In genomic region chr14:51939211-51939705, GRCh38 we compare ENCODE assay signal across 20 cellular contexts. TPM values are rescaled to one million over a fixed set of nuclear protein-coding genes. Genes with fewer than 3 reads are reported as not detected.
DNase-seq lines count a peak whose midpoint lies in the region; ATAC-seq lines count a peak whose summit lies in the region.
"Had no signal": no experiment of that assay in that cellular context is flagged by ENCODE, and none has a peak within 500 bp of the region (broad histone marks: within the 10 kb centered on the region; RNA-seq: fewer than 3 reads in every experiment).

No MANE protein-coding gene starts in this region.

- no peak for ATAC-seq in activated CD4-positive, alpha-beta T cell treated with anti-CD3 and anti-CD28 coated beads for 36 hours
- ATAC-seq in stimulated activated effector memory CD8-positive, alpha-beta T cell treated with anti-CD3 and anti-CD28 coated beads, Interleukin-12 subunit alpha, Interleukin-12 subunit beta, amount 100 ng/mL, for 72 hours = no peak
- no peak for ATAC-seq in GM19328 (IDR thresholded peaks at IDR 0.05; ENCODE audit: unreplicated experiment)
- ATAC-seq: left ventricle myocardium superior, Panc1, sciatic nerve had no signal

- H3K4me3 Mint-ChIP-seq in activated CD4-positive, alpha-beta T cell treated with anti-CD3 and anti-CD28 coated beads for 36 hours = no peak overlapping the region
- no peak overlapping the region for H3K4me3 Mint-ChIP-seq in activated CD4-positive, alpha-beta memory T cell treated with anti-CD3 and anti-CD28 coated beads, Interleukin-2, amount 10 ng/mL, durations not matched to agents 7 days and 5 days
- H3K4me3 Mint-ChIP-seq in stimulated activated effector memory CD8-positive, alpha-beta T cell treated with anti-CD3 and anti-CD28 coated beads, Interleukin-12 subunit alpha, Interleukin-12 subunit beta, amount 100 ng/mL, for 72 hours = peak overlapping the region; percentile 12

- no peaks in the 10 kb centered on the region for H3K27me3 Mint-ChIP-seq in activated CD4-positive, alpha-beta T cell treated with anti-CD3 and anti-CD28 coated beads for 36 hours
- no peaks in the 10 kb centered on the region for H3K27me3 Mint-ChIP-seq in activated CD4-positive, alpha-beta memory T cell treated with anti-CD3 and anti-CD28 coated beads, Interleukin-2, amount 10 ng/mL, durations not matched to agents 7 days and 5 days

- H3K4me1 Mint-ChIP-seq in activated CD4-positive, alpha-beta T cell treated with anti-CD3 and anti-CD28 coated beads for 36 hours = peaks cover 46% of the 10 kb centered on the region
- H3K4me1 Mint-ChIP-seq in activated CD4-positive, alpha-beta memory T cell treated with anti-CD3 and anti-CD28 coated beads, Interleukin-2, amount 10 ng/mL, durations not matched to agents 7 days and 5 days = peaks cover 28% of the 10 kb centered on the region
- peaks cover 58% of the 10 kb centered on the region for H3K4me1 Mint-ChIP-seq in stimulated activated effector memory CD8-positive, alpha-beta T cell treated with anti-CD3 and anti-CD28 coated beads, Interleukin-12 subunit alpha, Interleukin-12 subunit beta, amount 100 ng/mL, for 72 hours

- H3K36me3 Mint-ChIP-seq in activated CD4-positive, alpha-beta T cell treated with anti-CD3 and anti-CD28 coated beads for 36 hours (ENCODE audit: low read depth) = peaks cover 45% of the 10 kb centered on the region
- H3K36me3 Mint-ChIP-seq in activated CD4-positive, alpha-beta memory T cell treated with anti-CD3 and anti-CD28 coated beads, Interleukin-2, amount 10 ng/mL, durations not matched to agents 7 days and 5 days (ENCODE audit: low read depth) = peaks cover 69% of the 10 kb centered on the region
- peaks cover 30% of the 10 kb centered on the region for H3K36me3 Mint-ChIP-seq in stimulated activated effector memory CD8-positive, alpha-beta T cell treated with anti-CD3 and anti-CD28 coated beads, Interleukin-12 subunit alpha, Interleukin-12 subunit beta, amount 100 ng/mL, for 72 hours

- CTCF ChIA-PET in activated CD4-positive, alpha-beta T cell treated with anti-CD3 and anti-CD28 coated beads for 36 hours (lab: Charles Lee) = interaction anchor here (0.6 kb wide), 1 partner anchor 107 kb away, joined by 3 read pairs; no protein-coding TSS in a partner anchor
- CTCF ChIA-PET in activated CD4-positive, alpha-beta memory T cell treated with anti-CD3 and anti-CD28 coated beads, Interleukin-2, amount 10 ng/mL, durations not matched to agents 7 days and 5 days (lab: Charles Lee) = interaction anchor here (0.9 kb wide), 1 partner anchor 25 kb away, joined by 3 read pairs; no protein-coding TSS in a partner anchor

- H3K27ac Mint-ChIP-seq in activated CD4-positive, alpha-beta T cell treated with anti-CD3 and anti-CD28 coated beads for 36 hours = peak overlapping the region; percentile 18
- H3K27ac Mint-ChIP-seq in activated CD4-positive, alpha-beta memory T cell treated with anti-CD3 and anti-CD28 coated beads, Interleukin-2, amount 10 ng/mL, durations not matched to agents 7 days and 5 days = peak overlapping the region; percentile 8
- peak overlapping the region; percentile 71 for H3K27ac Mint-ChIP-seq in stimulated activated effector memory CD8-positive, alpha-beta T cell treated with anti-CD3 and anti-CD28 coated beads, Interleukin-12 subunit alpha, Interleukin-12 subunit beta, amount 100 ng/mL, for 72 hours

- intact Hi-C loops in activated CD4-positive, alpha-beta T cell treated with anti-CD3 and anti-CD28 coated beads for 36 hours (cut with DNase I, micrococcal nuclease) = no loop called here

- POLR2A ChIA-PET in activated CD4-positive, alpha-beta T cell treated with anti-CD3 and anti-CD28 coated beads for 36 hours (lab: Charles Lee) = no interaction called here
- POLR2A ChIA-PET in activated CD4-positive, alpha-beta memory T cell treated with anti-CD3 and anti-CD28 coated beads, Interleukin-2, amount 10 ng/mL, durations not matched to agents 7 days and 5 days (lab: Charles Lee) = no interaction called here

- DNase-seq in activated CD4-positive, alpha-beta T cell treated with anti-CD3 and anti-CD28 coated beads for 36 hours = no peak
- no peak for DNase-seq in activated CD4-positive, alpha-beta T cell treated with anti-CD3 and anti-CD28 coated beads, Interleukin-2, amount 50 U/mL, for 1 hour
- no peak for DNase-seq in activated CD4-positive, alpha-beta memory T cell treated with anti-CD3 and anti-CD28 coated beads, Interleukin-2, amount 10 ng/mL, durations not matched to agents 7 days and 5 days
- DNase-seq in myocyte (ENCODE audit: low read depth) = peak; percentile 20
- DNase-seq in stimulated activated effector memory CD8-positive, alpha-beta T cell treated with anti-CD3 and anti-CD28 coated beads, Interleukin-12 subunit alpha, Interleukin-12 subunit beta, amount 100 ng/mL, for 72 hours (ENCODE audit: low spot score in 2 of 2) = no peak
- DNase-seq in OCI-M1 (lab: John Stamatoyannopoulos, UW) = no peak
- DNase-seq in NCI-H128 (lab: John Stamatoyannopoulos, UW; ENCODE audit: unreplicated experiment) = no peak
- DNase-seq: activated CD4-positive, CD25-positive, alpha-beta regulatory T cell treated with anti-CD3 and anti-CD28 coated beads, Interleukin-2, amount 50 U/mL, for 72 hours; activated gamma-delta T cell treated with Interleukin-2 at 50 U/mL for 16 hours; BE2C; glutamatergic neuron; left ventricle myocardium superior; NCI-H1436; NCI-H2171 treated with DMSO at 0.1 percent for 48 hours; NCI-H82; ovary; stimulated activated CD4-positive, alpha-beta T cell treated with anti-CD3 and anti-CD28 coated beads, Interleukin-1b, Interleukin-23, amount 100 ng/mL, for 48 hours had no signal

- H3K9me3 Mint-ChIP-seq in activated CD4-positive, alpha-beta T cell treated with anti-CD3 and anti-CD28 coated beads for 36 hours (ENCODE audit: low read depth) = peaks cover 3% of the 10 kb centered on the region
- peaks cover 12% of the 10 kb centered on the region for H3K9me3 Mint-ChIP-seq in activated CD4-positive, alpha-beta memory T cell treated with anti-CD3 and anti-CD28 coated beads, Interleukin-2, amount 10 ng/mL, durations not matched to agents 7 days and 5 days
- no peaks in the 10 kb centered on the region for H3K9me3 Mint-ChIP-seq in stimulated activated effector memory CD8-positive, alpha-beta T cell treated with anti-CD3 and anti-CD28 coated beads, Interleukin-12 subunit alpha, Interleukin-12 subunit beta, amount 100 ng/mL, for 72 hours

RNA-seq across cellular contexts. Expression of gene RTRAF, which starts 50.1 kb away (rescaled TPM):
- 100 to 1,000 TPM; 232 to 254 TPM for total RNA-seq in activated CD4-positive, alpha-beta T cell treated with anti-CD3 and anti-CD28 coated beads for 36 hours
- total RNA-seq in activated CD4-positive, alpha-beta memory T cell treated with anti-CD3 and anti-CD28 coated beads, Interleukin-2, amount 10 ng/mL, durations not matched to agents 7 days and 5 days = 100 to 1,000 TPM; 175 to 188 TPM
- 69.0 and 102 TPM in 2 replicates for total RNA-seq in myocyte
- 221 TPM for polyA plus RNA-seq in myocyte (2012)

Comparison
In these comparisons a context has a peak if more than half of its experiments do, and no peak if none do; other contexts are left out.
1. H3K27ac Mint-ChIP-seq: peak in every context shown above with its lines; median percentile 71 in stimulated activated effector memory CD8-positive, alpha-beta T cell treated with anti-CD3 and anti-CD28 coated beads, Interleukin-12 subunit alpha, Interleukin-12 subunit beta, amount 100 ng/mL, for 72 hours; 18 in activated CD4-positive, alpha-beta T cell treated with anti-CD3 and anti-CD28 coated beads for 36 hours; 8 in activated CD4-positive, alpha-beta memory T cell treated with anti-CD3 and anti-CD28 coated beads, Interleukin-2, amount 10 ng/mL, durations not matched to agents 7 days and 5 days.